ENCODE assay signal across 10 cellular contexts in the genomic region with DNA sequence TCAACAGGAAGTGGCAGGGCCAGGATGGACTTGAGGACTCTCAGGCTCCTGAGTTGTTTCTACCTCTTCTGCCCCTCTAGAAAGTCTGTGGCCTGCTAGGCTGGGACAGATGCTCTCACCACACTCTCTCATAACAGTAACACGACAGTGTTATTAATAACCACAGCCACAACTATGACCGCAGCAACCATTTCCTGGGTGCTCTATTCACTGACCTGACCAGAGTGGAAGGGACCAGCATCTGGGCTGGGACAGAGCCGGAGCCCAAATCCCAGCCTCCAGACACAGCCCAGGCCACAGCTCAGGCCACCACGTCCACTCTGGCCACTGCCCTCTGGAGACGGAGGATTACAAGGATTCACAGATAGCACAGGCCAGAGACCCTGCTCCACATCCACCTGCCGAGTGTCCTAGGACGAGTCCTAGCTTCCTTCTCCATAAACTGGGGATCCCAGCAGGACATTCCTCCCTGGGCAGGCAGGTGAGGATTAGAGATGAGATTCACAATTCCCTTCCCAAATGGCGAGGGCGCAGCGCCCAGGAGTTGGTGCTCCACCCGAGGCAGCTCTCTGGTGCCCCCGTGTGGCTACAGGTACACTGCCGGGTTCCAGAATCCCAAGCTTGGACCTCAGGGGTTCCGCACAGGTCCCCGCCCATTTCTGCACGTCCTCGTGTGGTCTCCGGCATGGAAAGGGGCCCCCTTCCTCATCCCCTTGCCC. TPM values are rescaled to one million over a fixed set of nuclear protein-coding genes. Genes with fewer than 3 reads are reported as not detected.
A peak's percentile ranks its signal among the peaks of the same experiment; 100 is the strongest.
DNase-seq lines count a peak whose midpoint lies in the region; ATAC-seq and TF ChIP-seq lines count a peak whose summit lies in the region.
"Had no signal": no experiment of that assay in that cellular context is flagged by ENCODE, and none has a peak within 500 bp of the region (broad histone marks: within the 10 kb centered on the region; RNA-seq: fewer than 3 reads in every experiment).

No MANE protein-coding gene starts in this region.

- H3K27me3 ChIP-seq in esophagus squamous epithelium = peaks cover 0 to 91% (median 0%) of the 10 kb centered on the region in 4 donors

- no peak overlapping the region for H3K27ac ChIP-seq in esophagus squamous epithelium

- WGBS in esophagus squamous epithelium, 2 donors = 4 to 20% methylated on average over 5 to 6 of the region's 18 CpGs

- H3K9me3 Mint-ChIP-seq in osteocyte (ENCODE audit: unreplicated experiment) = no peaks in the 10 kb centered on the region
- H3K9me3 Mint-ChIP-seq: central memory CD8-positive, alpha-beta T cell had no signal

- no peak overlapping the region for H3K4me3 Mint-ChIP-seq in osteocyte (ENCODE audit: unreplicated experiment)

- no peaks in the 10 kb centered on the region for H3K4me1 Mint-ChIP-seq in osteocyte (ENCODE audit: unreplicated experiment)

- TF ChIP-seq CTCF in esophagus squamous epithelium (IDR thresholded peaks at IDR 0.05) (peak; percentile 43 to 78 (median 54)), osteocyte (IDR thresholded peaks at IDR 0.05) (peak; percentile 78)

- H3K27ac Mint-ChIP-seq in osteocyte (ENCODE audit: unreplicated experiment) = no peak overlapping the region

- no peaks in the 10 kb centered on the region for H3K9me3 ChIP-seq in esophagus squamous epithelium

- DNase-seq in NCI-H2107 treated with DMSO at 0.1 percent for 48 hours (lab: John Stamatoyannopoulos, UW; ENCODE audit: unreplicated experiment) (peak; percentile 20), NCI-H2107 (lab: John Stamatoyannopoulos, UW) (no peak), NCI-H2196 treated with DMSO at 0.1 percent for 48 hours (lab: John Stamatoyannopoulos, UW; ENCODE audit: unreplicated experiment) (peak; percentile 42), esophagus squamous epithelium (lab: John Stamatoyannopoulos, UW) (no peak), osteocyte (ENCODE audit: extremely low spot score, unreplicated experiment) (no peak)
- peak; percentile 49 for DNase-seq in activated CD8-positive, alpha-beta memory T cell treated with anti-CD3 and anti-CD28 coated beads, Interleukin-2, amount 50 U/mL, for 4 hours

- H3K36me3 ChIP-seq in esophagus squamous epithelium = no peaks in the 10 kb centered on the region

- no peak overlapping the region for H3K4me3 ChIP-seq in esophagus squamous epithelium

- H3K27me3 Mint-ChIP-seq in osteocyte (ENCODE audit: unreplicated experiment) = peaks cover 17% of the 10 kb centered on the region

- no peak for TF ChIP-seq POLR2A in esophagus squamous epithelium (IDR thresholded peaks at IDR 0.05)

- H3K36me3 Mint-ChIP-seq in osteocyte (ENCODE audit: unreplicated experiment) = no peaks in the 10 kb centered on the region

- intact Hi-C loops in esophagus squamous epithelium (cut with DNase I) = no loop called here

- no peaks in the 10 kb centered on the region for H3K4me1 ChIP-seq in esophagus squamous epithelium

- ATAC-seq in HG02678 (IDR thresholded peaks at IDR 0.05; ENCODE audit: unreplicated experiment) (peak; percentile 81), HG03520 (IDR thresholded peaks at IDR 0.05; ENCODE audit: unreplicated experiment) (no peak)

RNA-seq across cellular contexts. Expression of a gene that starts 7.1 kb away (rescaled TPM):
- total RNA-seq in esophagus squamous epithelium (not detected), osteocyte (not detected in 2 replicates)
- total RNA-seq: urinary bladder had no signal

RNA-seq across cellular contexts. Expression of a gene that starts 22.4 kb away (rescaled TPM):
- total RNA-seq in esophagus squamous epithelium (not detected), osteocyte (0.26 TPM in 1 of 2 replicates, not detected in the other)

RNA-seq across cellular contexts. Expression of a gene that starts 38.8 kb away (rescaled TPM):
- total RNA-seq in esophagus squamous epithelium (1 to 10 TPM in 1 of 4 donors, under 1 TPM in 2, not detected in 1; 0.76 to 1.7 (median 0.92) TPM), osteocyte (1.2 and 3.0 TPM in 2 replicates)

Comparison
In these comparisons a context has a peak if more than half of its experiments do, and no peak if none do; other contexts are left out.
1. DNase-seq: peak in NCI-H2107 treated with DMSO at 0.1 percent for 48 hours (single experiment), NCI-H2196 treated with DMSO at 0.1 percent for 48 hours (single experiment) and activated CD8-positive, alpha-beta memory T cell treated with anti-CD3 and anti-CD28 coated beads, Interleukin-2, amount 50 U/mL, for 4 hours (single experiment); none in NCI-H2107 (single experiment), esophagus squamous epithelium (single experiment) and osteocyte (single experiment).